In genomic region chr9:96566401-96567202, GRCh38 we compare ENCODE assay signal across 8 cellular contexts. TPM values are rescaled to one million over a fixed set of nuclear protein-coding genes. Genes with fewer than 3 reads are reported as not detected.
A peak's percentile ranks its signal among the peaks of the same experiment; 100 is the strongest.
DNase-seq lines count a peak whose midpoint lies in the region; ATAC-seq, FAIRE-seq and TF ChIP-seq lines count a peak whose summit lies in the region.

No MANE protein-coding gene starts in this region.

- CTCF ChIA-PET in H1 (lab: Charles Lee; ENCODE audit: partially characterized antibody), result interaction anchor here (0.6 to 1.9 kb wide), 15 partner anchors 9 to 241 kb away, joined by 3 to 7 read pairs (median 4); no protein-coding TSS in a partner anchor

- peak overlapping the region; percentile 68; the same call in 1 of the 2 replicates for H3K18ac ChIP-seq in H1 (ENCODE audit: extremely low read depth, low read length)

- H3K23ac ChIP-seq in H1 (ENCODE audit: insufficient read length), result no peak overlapping the region

- no peak overlapping the region for H2BK12ac ChIP-seq in H1 (ENCODE audit: low read depth, low read length)

- DNase-seq in NCI-H2029 (lab: John Stamatoyannopoulos, UW) (peak; percentile 9), NCI-H2029 treated with DMSO at 0.1 percent for 48 hours (lab: John Stamatoyannopoulos, UW) (no peak), NCI-H460 (ENCODE audit: extremely low read depth, low read depth) (peak; percentile 46), H1 (ENCODE audit: low read depth in 1 of 2, low spot score in 2 of 2) (peak; percentile 39 to 88)
- DNase-seq in activated CD8-positive, alpha-beta memory T cell treated with anti-CD3 and anti-CD28 coated beads, Interleukin-2, amount 50 U/mL, for 1 hour (ENCODE audit: extremely low read depth), result peak; percentile 49
- peak; percentile 49 for DNase-seq in stimulated activated CD8-positive, alpha-beta memory T cell treated with anti-CD3 and anti-CD28 coated beads, Interleukin-15, amount 100 ng/mL, for 1 hour (ENCODE audit: low read depth)

- H2BK5ac ChIP-seq in H1 (ENCODE audit: low read depth, low read length), result peak overlapping the region; percentile 26; the same call in 1 of the 2 replicates

- no peak for TF ChIP-seq POLR2A in H1 (IDR thresholded peaks at IDR 0.05; ENCODE audit: control extremely low read depth in 1 of 2, low read depth in 2 of 2, low read length in 2 of 2)

- TF ChIP-seq RAD21 in H1 (IDR thresholded peaks at IDR 0.05 in 1 of 2, conservative IDR thresholded peaks at IDR 0.05 in 1 of 2; ENCODE audit: low read depth in 2 of 2, low read length in 2 of 2), result peak; percentile 24 to 37; a peak in 2 of 4 replicates

- H3K4me1 ChIP-seq in H1 (replicated peaks in 1 of 4; ENCODE audit: control insufficient read depth in 3 of 4, insufficient read depth in 4 of 4, low read length in 3 of 4) (peaks cover 0 to 7% (median 0%) of the 10 kb centered on the region in 4 experiments; a peak in 3 of 7 replicates), mesodermal cell (ENCODE audit: control insufficient read depth, insufficient read depth, low read length, poor library complexity, severe bottlenecking) (peaks cover 10% of the 10 kb centered on the region)

- no peak overlapping the region for H4K5ac ChIP-seq in H1 (ENCODE audit: insufficient read length, low read depth, low read length)

- ATAC-seq in HG02610 (IDR thresholded peaks at IDR 0.05; ENCODE audit: unreplicated experiment), result peak; percentile 85

- no peak overlapping the region for H2BK20ac ChIP-seq in H1 (ENCODE audit: low read length)

- peaks cover 0 to 3% (median 0%) of the 10 kb centered on the region in 4 experiments; a peak in 1 of 8 replicates for H3K36me3 ChIP-seq in H1 (ENCODE audit: control insufficient read depth in 2 of 4, insufficient read depth in 4 of 4, low read length in 3 of 4)
- H3K36me3 ChIP-seq in mesodermal cell (ENCODE audit: control insufficient read depth, insufficient read depth, low read length), result peaks cover 10% of the 10 kb centered on the region

- peaks cover 2 to 5% of the 10 kb centered on the region in 2 experiments for H4K20me1 ChIP-seq in H1 (replicated peaks in 1 of 2; ENCODE audit: control insufficient read depth in 1 of 2, insufficient read depth in 2 of 2, low read length in 2 of 2)

- no peak overlapping the region for H4K91ac ChIP-seq in H1 (replicated peaks; ENCODE audit: insufficient read length, low read length)

- no peak overlapping the region; the same call in 1 of the 2 replicates for H4K8ac ChIP-seq in H1 (ENCODE audit: extremely low read depth, insufficient read depth, low read length)

- no peak overlapping the region for H2BK15ac ChIP-seq in H1 (ENCODE audit: low read length)

- H3K23me2 ChIP-seq in H1 (ENCODE audit: low read depth, low read length), result peaks cover 3% of the 10 kb centered on the region; the same call in 1 of the 2 replicates

- H2BK120ac ChIP-seq in H1 (replicated peaks; ENCODE audit: low read depth, low read length), result no peak overlapping the region

- H3K79me1 ChIP-seq in H1 (ENCODE audit: low read depth, low read length), result no peaks in the 10 kb centered on the region

- no peak overlapping the region for H3K4ac ChIP-seq in H1 (replicated peaks; ENCODE audit: insufficient read length, low read depth, low read length)

- H3K9me3 ChIP-seq in H1 (ENCODE audit: insufficient read depth in 2 of 2, low read depth in 1 of 2, low read length in 1 of 2) (no peaks in the 10 kb centered on the region), mesodermal cell (ENCODE audit: control insufficient read depth, low read length) (no peaks in the 10 kb centered on the region)

- H2AFZ ChIP-seq in H1 (ENCODE audit: low read length), result no peak overlapping the region

- H3K79me2 ChIP-seq in H1 (ENCODE audit: control insufficient read depth in 1 of 2, insufficient read depth in 2 of 2, low read length in 2 of 2), result peaks cover 3 to 30% of the 10 kb centered on the region in 2 experiments; a peak in 2 of 4 replicates

- POLR2A ChIA-PET in H1 (lab: Charles Lee; ENCODE audit: partially characterized antibody), result interaction anchor here (1.2 to 1.7 kb wide), 2 partner anchors 11 to 88 kb away, joined by 3 to 4 read pairs; partner anchors contain the start of gene PRXL2C

- H3K56ac ChIP-seq in H1 (replicated peaks; ENCODE audit: insufficient read length, low read depth, low read length), result no peak overlapping the region

- no peak overlapping the region for H3K14ac ChIP-seq in H1 (ENCODE audit: insufficient read length)

- no peak for TF ChIP-seq EP300 in H1 (IDR thresholded peaks at IDR 0.05; ENCODE audit: borderline replicate concordance in 1 of 2, low read depth in 2 of 2, low read length in 2 of 2)

- H3K27ac ChIP-seq in H1 (ENCODE audit: low read depth, low read length) (no peak overlapping the region; the same call in 1 of the 2 replicates), mesodermal cell (ENCODE audit: low read depth, low read length, severe bottlenecking) (peak overlapping the region; percentile 43)

- TF ChIP-seq CTCF in H1 (IDR thresholded peaks at IDR 0.05; ENCODE audit: control extremely low read depth in 1 of 3, insufficient read depth in 1 of 3, low read depth in 1 of 3, low read length in 3 of 3), result peak; percentile 55 to 65 (median 58)

- peak overlapping the region in 2 of 4 experiments; percentile 16 to 34; a peak in 3 of 7 replicates for H3K9ac ChIP-seq in H1 (replicated peaks in 1 of 4; ENCODE audit: extremely low read depth in 1 of 4, low read depth in 3 of 4, low read length in 3 of 4)

- peak overlapping the region; percentile 71 to 73 for H3K4me2 ChIP-seq in H1 (ENCODE audit: insufficient read depth in 1 of 2, low read depth in 2 of 2, low read length in 2 of 2)

- peak overlapping the region; percentile 58 to 88 (median 61) for H3K4me3 ChIP-seq in H1 (ENCODE audit: extremely low read depth in 1 of 4, insufficient read depth in 2 of 4, low read depth in 3 of 4, low read length in 4 of 4)
- H3K4me3 ChIP-seq in mesodermal cell (ENCODE audit: extremely low read depth, insufficient read depth, low read length, poor library complexity, severe bottlenecking), result peak overlapping the region; percentile 68

- no peak overlapping the region for H2AK5ac ChIP-seq in H1 (ENCODE audit: low read depth, low read length)

- no peaks in the 10 kb centered on the region for H3K27me3 ChIP-seq in H1 (replicated peaks in 1 of 4; ENCODE audit: control insufficient read depth in 3 of 4, extremely low read depth in 1 of 4, insufficient read depth in 3 of 4, low read length in 3 of 4)

- FAIRE-seq in H1 (lab: Jason Lieb, UNC), result no peak

- 3% methylated on average over 38 of the region's 60 CpGs; no CpG with 5 or more reads in 1 of the 2 experiments for WGBS in H1 (ENCODE audit: extremely low coverage in 1 of 2, insufficient coverage in 1 of 2, insufficient read length in 1 of 2, insufficient replicate concordance in 2 of 2, low coverage in 1 of 2, low lambda C conversion rate in 2 of 2, missing lambda C conversion rate in 1 of 2), 2 experiments
- WGBS in mesodermal cell (ENCODE audit: insufficient coverage in 2 of 2), 2 experiments, result 0 to 1% methylated on average over 43 to 48 of the region's 60 CpGs

TF ChIP-seq in H1, 55 proteins besides CTCF, POLR2A, EP300 and RAD21 (continues in another document):
- TF ChIP-seq BRCA1 (IDR thresholded peaks at IDR 0.05; ENCODE audit: low read depth, low read length) (no peak), CHD1 (IDR thresholded peaks at IDR 0.05; ENCODE audit: low read depth, low read length) (no peak), TBP (IDR thresholded peaks at IDR 0.05; ENCODE audit: low read depth, low read length) (no peak), BACH1 (IDR thresholded peaks at IDR 0.05; ENCODE audit: low read length) (no peak), EGR1 (IDR thresholded peaks at IDR 0.05; ENCODE audit: borderline replicate concordance, low read depth, low read length) (no peak), CREB1 (IDR thresholded peaks at IDR 0.05) (peak; percentile 57), PHF8 (conservative IDR thresholded peaks at IDR 0.05; ENCODE audit: low read depth, low read length) (no peak), ASH2L (IDR thresholded peaks at IDR 0.05; ENCODE audit: low read length) (peak; percentile 88), JUND (IDR thresholded peaks at IDR 0.05; ENCODE audit: low read length) (no peak), RNF2 (IDR thresholded peaks at IDR 0.05; ENCODE audit: borderline replicate concordance, low read depth, low read length, missing control alignments, poor library complexity, severe bottlenecking) (no peak)

RNA-seq across cellular contexts. Expression of gene CDC14B, which starts 53.0 kb away (rescaled TPM):
- 16.0 and 17.2 TPM in 2 replicates for total RNA-seq in NCI-H460 (2014; rRNA removed; shearing (Covaris generic))
- polyA plus RNA-seq in NCI-H460 (2014; cell fraction: nucleus; rRNA removed), result 9.1 and 10.8 TPM in 2 replicates
- total RNA-seq in H1 (2021; fragmentation: NEBNext Ultra II Directional; extraction: Animal tissue kit (Norgen Biotek cat#: 25700)), result 43.7 and 44.6 TPM in 2 replicates
- 12.7 and 17.2 TPM in 2 replicates for polyA plus RNA-seq in H1 (2011; rRNA removed)
- polyA plus RNA-seq in H1 (2011; cell fraction: cytosol; rRNA removed), result 16.5 TPM
- 23.6 TPM for polyA plus RNA-seq in H1 (2011; cell fraction: nucleus; rRNA removed)
- polyA plus RNA-seq in H1 (2012, experiment 1 of 2), result 20.9 to 29.1 TPM (median 22.0 TPM) in 4 replicates
- polyA plus RNA-seq in H1 (2012, experiment 2 of 2), result 3.3 TPM
- 26.4 TPM for polyA plus RNA-seq in H1 (2013, experiment 1 of 2)
- polyA plus RNA-seq in H1 (2013, experiment 2 of 2), result 26.0 TPM
- polyA minus RNA-seq in H1 (2011; rRNA and poly(A)+ RNA removed), result 45.3 and 63.8 TPM in 2 replicates
- polyA minus RNA-seq in H1 (2011; cell fraction: cytosol; rRNA and poly(A)+ RNA removed), result 20.8 TPM
- polyA minus RNA-seq in H1 (2011; cell fraction: nucleus; rRNA and poly(A)+ RNA removed), result 73.7 TPM
- polyA plus RNA-seq in mesodermal cell (2013, experiment 1 of 2), result 24.3 TPM
- polyA plus RNA-seq in mesodermal cell (2013, experiment 2 of 2), result 25.0 TPM
